ENCODE assay signal across 10 cellular contexts in genomic region chr6:157383471-157383870, GRCh38. TPM values are rescaled to one million over a fixed set of nuclear protein-coding genes. Genes with fewer than 3 reads are reported as not detected.
DNase-seq lines count a peak whose midpoint lies in the region; ATAC-seq and TF ChIP-seq lines count a peak whose summit lies in the region.
"Had no signal": no experiment of that assay in that cellular context is flagged by ENCODE, and none has a peak within 500 bp of the region (broad histone marks: within the 10 kb centered on the region; RNA-seq: fewer than 3 reads in every experiment).

No MANE protein-coding gene starts in this region.

- no peaks in the 10 kb centered on the region for H3K36me3 ChIP-seq in left ventricle myocardium inferior
- no peaks in the 10 kb centered on the region for H3K36me3 ChIP-seq in lower lobe of right lung
- H3K36me3 ChIP-seq in uterus, result no peaks in the 10 kb centered on the region
- H3K36me3 ChIP-seq: thyroid gland had no signal

- no peak for TF ChIP-seq POLR2A in uterus (IDR thresholded peaks at IDR 0.05)

- peaks cover 36% of the 10 kb centered on the region for H3K4me1 ChIP-seq in left ventricle myocardium inferior
- H3K4me1 ChIP-seq in lower lobe of right lung, result peaks cover 26% of the 10 kb centered on the region
- peaks cover 0 to 8% of the 10 kb centered on the region in 2 donors for H3K4me1 ChIP-seq in uterus

- H3K36me3 Mint-ChIP-seq in activated T-helper 2 cell treated with anti-CD3 and anti-CD28 coated beads, Interferon-gamma antibody, Interleukin-2, Interleukin-4, amounts not matched to agents 10 μg/mL and 5 μg/mL and 100 μg/mL, durations not matched to agents 14 hours and 24 hours and 36 hours (ENCODE audit: low read depth), result peaks cover 22% of the 10 kb centered on the region

- H3K4me1 Mint-ChIP-seq in activated T-helper 2 cell treated with anti-CD3 and anti-CD28 coated beads, Interferon-gamma antibody, Interleukin-2, Interleukin-4, amounts not matched to agents 10 μg/mL and 5 μg/mL and 100 μg/mL, durations not matched to agents 14 hours and 24 hours and 36 hours (ENCODE audit: low read depth), result peaks cover 24% of the 10 kb centered on the region

- no peaks in the 10 kb centered on the region for H3K9me3 Mint-ChIP-seq in activated T-helper 2 cell treated with anti-CD3 and anti-CD28 coated beads, Interferon-gamma antibody, Interleukin-2, Interleukin-4, amounts not matched to agents 10 μg/mL and 5 μg/mL and 100 μg/mL, durations not matched to agents 14 hours and 24 hours and 36 hours

- in situ Hi-C loops in ACHN (cut with HindIII; ENCODE audit: low pct_ligation_motif_present, low pct_unique_long_range_greater_than_20kb, low sequenced_read_pairs), result no loop called here

- TF ChIP-seq CTCF in left ventricle myocardium inferior (IDR thresholded peaks at IDR 0.05; ENCODE audit: borderline replicate concordance) (no peak), lower lobe of right lung (IDR thresholded peaks at IDR 0.05) (no peak), uterus (IDR thresholded peaks at IDR 0.05) (no peak)

- ATAC-seq in left cardiac atrium (no peak), lower lobe of right lung (no peak), GM18519 (IDR thresholded peaks at IDR 0.05; ENCODE audit: low FRiP score, unreplicated experiment) (no peak)

- intact Hi-C loops in left ventricle myocardium inferior (cut with micrococcal nuclease), result loop anchor here (10.0 kb wide), 1 partner anchor 191 kb away; no protein-coding TSS in a partner anchor
- intact Hi-C loops in left cardiac atrium (cut with DNase I), result loop anchor here in 1 of 2 donors (5.0 to 10.0 kb wide), 3 partner anchors 161 to 284 kb away; no protein-coding TSS in a partner anchor
- intact Hi-C loops in activated T-helper 2 cell treated with anti-CD3 and anti-CD28 coated beads, Interferon-gamma antibody, Interleukin-2, Interleukin-4, amounts not matched to agents 10 μg/mL and 5 μg/mL and 100 μg/mL, durations not matched to agents 14 hours and 24 hours and 36 hours (cut with micrococcal nuclease), result loop anchor here (5.0 to 10.0 kb wide), 3 partner anchors 154 to 561 kb away; no protein-coding TSS in a partner anchor
- intact Hi-C loops in lower lobe of right lung (cut with DNase I), result no loop called here
- intact Hi-C loops in uterus (cut with DNase I; ENCODE audit: low total_unique reads), result loop anchor here (10.0 kb wide), 1 partner anchor 59 kb away; the partner anchor contains the start of gene TMEM242

- H3K27ac ChIP-seq in left ventricle myocardium inferior (replicated peaks) (no peak overlapping the region), lower lobe of right lung (no peak overlapping the region), uterus (peak overlapping the region; percentile 95 to 96)
- H3K27ac ChIP-seq: thyroid gland had no signal

- DNase-seq in left ventricle myocardium inferior (no peak), left cardiac atrium (no peak), lower lobe of right lung (no peak), uterus (no peak), ACHN (no peak)
- no peak for DNase-seq in activated T-helper 2 cell treated with anti-CD3 and anti-CD28 coated beads, Interferon-gamma antibody, Interleukin-2, Interleukin-4, amounts not matched to agents 10 μg/mL and 5 μg/mL and 100 μg/mL, durations not matched to agents 14 hours and 24 hours and 36 hours (ENCODE audit: low spot score)
- DNase-seq in activated effector memory CD4-positive, alpha-beta T cell treated with anti-CD3 and anti-CD28 coated beads, Interleukin-2, amount 50 U/mL, for 16 hours, result no peak
- DNase-seq: central memory CD4-positive, alpha-beta T cell; thyroid gland had no signal

- H3K4me3 ChIP-seq in left ventricle myocardium inferior (peak overlapping the region; percentile 99), lower lobe of right lung (peak overlapping the region; percentile 98), uterus (peak overlapping the region; percentile 20 to 97)

- peaks cover 11% of the 10 kb centered on the region for H3K27me3 Mint-ChIP-seq in activated T-helper 2 cell treated with anti-CD3 and anti-CD28 coated beads, Interferon-gamma antibody, Interleukin-2, Interleukin-4, amounts not matched to agents 10 μg/mL and 5 μg/mL and 100 μg/mL, durations not matched to agents 14 hours and 24 hours and 36 hours (ENCODE audit: low read depth)

- peak overlapping the region; percentile 86 for H3K4me3 Mint-ChIP-seq in activated T-helper 2 cell treated with anti-CD3 and anti-CD28 coated beads, Interferon-gamma antibody, Interleukin-2, Interleukin-4, amounts not matched to agents 10 μg/mL and 5 μg/mL and 100 μg/mL, durations not matched to agents 14 hours and 24 hours and 36 hours (ENCODE audit: low read depth)

- H3K27me3 ChIP-seq in left ventricle myocardium inferior (ENCODE audit: low read depth), result no peaks in the 10 kb centered on the region
- no peaks in the 10 kb centered on the region for H3K27me3 ChIP-seq in lower lobe of right lung (ENCODE audit: low read depth)
- H3K27me3 ChIP-seq in uterus, result no peaks in the 10 kb centered on the region
- H3K27me3 ChIP-seq: thyroid gland had no signal

- no peak overlapping the region for H3K27ac Mint-ChIP-seq in activated T-helper 2 cell treated with anti-CD3 and anti-CD28 coated beads, Interferon-gamma antibody, Interleukin-2, Interleukin-4, amounts not matched to agents 10 μg/mL and 5 μg/mL and 100 μg/mL, durations not matched to agents 14 hours and 24 hours and 36 hours

- H3K9me3 ChIP-seq in left ventricle myocardium inferior (replicated peaks), result no peaks in the 10 kb centered on the region
- H3K9me3 ChIP-seq in lower lobe of right lung, result no peaks in the 10 kb centered on the region
- H3K9me3 ChIP-seq in uterus, result no peaks in the 10 kb centered on the region
- H3K9me3 ChIP-seq: thyroid gland had no signal

RNA-seq across cellular contexts. Expression of gene ZDHHC14, which starts 2.5 kb away (rescaled TPM):
- total RNA-seq in left ventricle myocardium inferior (10.0 TPM), left cardiac atrium (10 to 100 TPM; 12.1 to 12.3 TPM), lower lobe of right lung (9.3 TPM), uterus (10 to 100 TPM in 3 of 4 donors, 1 to 10 TPM in 1; 5.6 to 28.3 (median 12.9) TPM)
- total RNA-seq in activated T-helper 2 cell treated with anti-CD3 and anti-CD28 coated beads, Interferon-gamma antibody, Interleukin-2, Interleukin-4, amounts not matched to agents 10 μg/mL and 5 μg/mL and 100 μg/mL, durations not matched to agents 14 hours and 24 hours and 36 hours, result 7.8 and 8.4 TPM in 2 replicates

Comparison
In these comparisons a context has a peak if more than half of its experiments do, and no peak if none do; other contexts are left out.
1. H3K27ac ChIP-seq: peak in uterus (2 of 2); none in left ventricle myocardium inferior (single experiment) and lower lobe of right lung (single experiment).
2. Peak in every context shown above with its lines, with median percentiles within 50 percentile points of each other: H3K4me3 ChIP-seq.